11 cellular contexts compared by ENCODE assay signal in genomic region chr7:10998984-10999757, GRCh38.
DNase-seq lines count a peak whose midpoint lies in the region; ATAC-seq and TF ChIP-seq lines count a peak whose summit lies in the region.
"Had no signal": no experiment of that assay in that cellular context is flagged by ENCODE, and none has a peak within 500 bp of the region (broad histone marks: within the 10 kb centered on the region; RNA-seq: fewer than 3 reads in every experiment).

No MANE protein-coding gene starts in this region.

- DNase-seq in central memory CD8-positive, alpha-beta T cell (ENCODE audit: low spot score in 2 of 2), result no peak
- no peak for DNase-seq in ecto neural progenitor cell (ENCODE audit: low spot score)
- DNase-seq in DMS153 (lab: John Stamatoyannopoulos, UW), result no peak
- no peak for DNase-seq in NCI-H69 (lab: John Stamatoyannopoulos, UW)
- no peak for DNase-seq in AG08396 (ENCODE audit: low spot score)
- DNase-seq: activated CD4-positive, alpha-beta T cell treated with anti-CD3 and anti-CD28 coated beads for 1 hour; activated effector memory CD4-positive, alpha-beta T cell treated with Interleukin-2 at 50 U/mL for 16 hours; NCI-H774 had no signal

- no peak for TF ChIP-seq CTCF in nephron (IDR thresholded peaks at IDR 0.05; ENCODE audit: unreplicated experiment in 3 of 3)

- H3K27ac Mint-ChIP-seq in central memory CD8-positive, alpha-beta T cell (ENCODE audit: low read depth), result peak overlapping the region; percentile 5
- H3K27ac Mint-ChIP-seq in nephron, result peak overlapping the region in 2 of 3 experiments; percentile 13 to 18

- ATAC-seq in GM18498 (IDR thresholded peaks at IDR 0.05; ENCODE audit: unreplicated experiment) (peak; percentile 54), HG03354 (IDR thresholded peaks at IDR 0.05; ENCODE audit: poor library complexity, severe bottlenecking, unreplicated experiment) (peak; percentile 54)
- peak; percentile 36 for ATAC-seq in central memory CD8-positive, alpha-beta T cell (replicated peaks; ENCODE audit: extremely low read depth, poor library complexity, severe bottlenecking)

- H3K27me3 Mint-ChIP-seq in central memory CD8-positive, alpha-beta T cell, result no peaks in the 10 kb centered on the region
- H3K27me3 Mint-ChIP-seq in nephron (ENCODE audit: low read depth), result no peaks in the 10 kb centered on the region

- H3K4me1 Mint-ChIP-seq in central memory CD8-positive, alpha-beta T cell, result peaks cover 50% of the 10 kb centered on the region
- H3K4me1 Mint-ChIP-seq in nephron, result peaks cover 10% of the 10 kb centered on the region

- H3K4me3 Mint-ChIP-seq in central memory CD8-positive, alpha-beta T cell, result no peak overlapping the region
- H3K4me3 Mint-ChIP-seq in nephron, result no peak overlapping the region

- H3K36me3 Mint-ChIP-seq in central memory CD8-positive, alpha-beta T cell (ENCODE audit: insufficient read depth), result peaks cover 8% of the 10 kb centered on the region
- H3K36me3 Mint-ChIP-seq in nephron (ENCODE audit: low read depth), result peaks cover 70% of the 10 kb centered on the region

- peaks cover 4% of the 10 kb centered on the region for H3K9me3 Mint-ChIP-seq in central memory CD8-positive, alpha-beta T cell
- H3K9me3 Mint-ChIP-seq in nephron, result peaks cover 5% of the 10 kb centered on the region
